1 cellular context compared by ENCODE assay signal in genomic region chr2:173258704-173259103, GRCh38.
TF ChIP-seq lines count a peak whose summit lies in the region.

No MANE protein-coding gene starts in this region.

TF ChIP-seq in GM23338, 12 proteins besides CTCF, POLR2A, EP300 and RAD21 (continued from another document):
- TF ChIP-seq REST (IDR thresholded peaks at IDR 0.05; ENCODE audit: unreplicated experiment) (no peak), NANOG (IDR thresholded peaks at IDR 0.05; ENCODE audit: borderline replicate concordance) (no peak), ZNF462 (CRISPR knock-in tag; IDR thresholded peaks at IDR 0.05) (no peak), ZNF114 (CRISPR knock-in tag; IDR thresholded peaks at IDR 0.05) (no peak), ZNF331 (CRISPR knock-in tag; IDR thresholded peaks at IDR 0.05; ENCODE audit: low read depth) (no peak), JUNB (IDR thresholded peaks at IDR 0.05; ENCODE audit: unreplicated experiment) (no peak), STAT1 (IDR thresholded peaks at IDR 0.05; ENCODE audit: unreplicated experiment) (no peak), CREB1 (CRISPR knock-in tag; IDR thresholded peaks at IDR 0.05; ENCODE audit: low read depth) (no peak)
- TF ChIP-seq, protein P1, sequence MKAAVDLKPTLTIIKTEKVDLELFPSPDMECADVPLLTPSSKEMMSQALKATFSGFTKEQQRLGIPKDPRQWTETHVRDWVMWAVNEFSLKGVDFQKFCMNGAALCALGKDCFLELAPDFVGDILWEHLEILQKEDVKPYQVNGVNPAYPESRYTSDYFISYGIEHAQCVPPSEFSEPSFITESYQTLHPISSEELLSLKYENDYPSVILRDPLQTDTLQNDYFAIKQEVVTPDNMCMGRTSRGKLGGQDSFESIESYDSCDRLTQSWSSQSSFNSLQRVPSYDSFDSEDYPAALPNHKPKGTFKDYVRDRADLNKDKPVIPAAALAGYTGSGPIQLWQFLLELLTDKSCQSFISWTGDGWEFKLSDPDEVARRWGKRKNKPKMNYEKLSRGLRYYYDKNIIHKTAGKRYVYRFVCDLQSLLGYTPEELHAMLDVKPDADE (IDR thresholded peaks at IDR 0.05) = no peak
TF ChIP-seq in GM23338: peak in this region for 0.
